Comparison of ENCODE assay signal across 12 cellular contexts in the genomic region with DNA sequence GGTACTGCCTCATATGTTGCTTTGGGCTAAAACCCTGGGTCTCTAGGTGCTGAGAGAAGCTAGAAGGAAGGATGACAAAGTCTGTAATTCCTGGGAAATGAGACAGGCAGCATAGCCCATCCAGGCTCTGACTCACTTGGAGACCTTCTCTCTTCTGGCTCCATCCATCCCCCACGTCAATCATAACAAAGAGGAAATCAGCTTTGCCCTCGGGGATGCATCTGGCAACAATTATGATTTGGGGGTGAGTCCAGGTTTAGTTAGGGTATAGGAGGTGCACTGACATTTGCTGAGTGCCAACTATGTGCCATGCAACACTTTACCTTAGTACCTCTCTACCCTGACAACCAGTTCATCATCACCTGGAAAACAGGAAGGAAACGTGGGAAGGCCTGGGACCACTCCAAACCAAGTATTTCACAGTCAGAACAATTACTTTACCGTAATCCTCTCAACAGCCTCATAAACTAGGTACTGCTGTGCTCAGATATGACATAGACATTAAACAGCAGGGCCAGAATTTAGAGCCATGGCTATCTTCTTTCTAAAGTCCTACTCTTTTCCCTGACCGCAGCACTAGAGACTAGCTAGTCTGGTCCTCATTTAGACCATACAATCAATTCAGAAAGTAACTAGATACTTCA. TPM values are rescaled to one million over a fixed set of nuclear protein-coding genes. Genes with fewer than 3 reads are reported as not detected.
A peak's percentile ranks its signal among the peaks of the same experiment; 100 is the strongest.
DNase-seq lines count a peak whose midpoint lies in the region; ATAC-seq and FAIRE-seq lines count a peak whose summit lies in the region.
"Had no signal": no experiment of that assay in that cellular context is flagged by ENCODE, and none has a peak within 500 bp of the region (broad histone marks: within the 10 kb centered on the region; RNA-seq: fewer than 3 reads in every experiment).

No MANE protein-coding gene starts in this region.

- CTCF ChIA-PET in activated naive CD4-positive, alpha-beta T cell treated with anti-CD3 and anti-CD28 coated beads, Interleukin-2, amount 10 ng/mL, durations not matched to agents 7 days and 5 days (lab: Charles Lee), result interaction anchor here (1.5 to 1.9 kb wide), 3 partner anchors 9 to 157 kb away, joined by 4 to 8 read pairs (median 5); no protein-coding TSS in a partner anchor
- CTCF ChIA-PET in activated naive CD4-positive, alpha-beta T cell treated with anti-CD3 and anti-CD28 coated beads for 36 hours (lab: Charles Lee), result interaction anchor here (1.7 to 1.8 kb wide), 2 partner anchors 26 to 83 kb away, joined by 3 to 6 read pairs; no protein-coding TSS in a partner anchor

- peaks cover 45% of the 10 kb centered on the region for H3K36me3 Mint-ChIP-seq in activated naive CD4-positive, alpha-beta T cell treated with anti-CD3 and anti-CD28 coated beads, Interleukin-2, amount 10 ng/mL, durations not matched to agents 7 days and 5 days
- no peaks in the 10 kb centered on the region for H3K36me3 Mint-ChIP-seq in activated naive CD4-positive, alpha-beta T cell treated with anti-CD3 and anti-CD28 coated beads for 36 hours (ENCODE audit: low read depth)
- peaks cover 10% of the 10 kb centered on the region for H3K36me3 Mint-ChIP-seq in effector memory CD8-positive, alpha-beta T cell (ENCODE audit: insufficient read depth)
- H3K36me3 Mint-ChIP-seq: stimulated activated memory B cell treated with anti-CD40 and anti-IgM and Interleukin-4, amounts not matched to agents 10 μg/mL and 1 μg/mL and 100 μg/mL, for 72 hours had no signal

- FAIRE-seq in urothelium cell line (lab: Jason Lieb, UNC), result peak; percentile 35

- no peak for ATAC-seq in effector memory CD8-positive, alpha-beta T cell (replicated peaks)
- ATAC-seq in esophagus mucosa, result no peak
- ATAC-seq: stimulated activated memory B cell treated with anti-CD40 and anti-IgM and Interleukin-4, amounts not matched to agents 10 μg/mL and 1 μg/mL and 100 μg/mL, for 72 hours had no signal

- peaks cover 77% of the 10 kb centered on the region for H3K4me1 Mint-ChIP-seq in activated naive CD4-positive, alpha-beta T cell treated with anti-CD3 and anti-CD28 coated beads, Interleukin-2, amount 10 ng/mL, durations not matched to agents 7 days and 5 days
- H3K4me1 Mint-ChIP-seq in activated naive CD4-positive, alpha-beta T cell treated with anti-CD3 and anti-CD28 coated beads for 36 hours (ENCODE audit: low read depth), result peaks cover 41% of the 10 kb centered on the region
- H3K4me1 Mint-ChIP-seq in effector memory CD8-positive, alpha-beta T cell (ENCODE audit: low read depth in 2 of 2), result peaks cover 39 to 64% of the 10 kb centered on the region in 2 donors
- H3K4me1 Mint-ChIP-seq: B cell had no signal

- H3K27ac Mint-ChIP-seq in activated naive CD4-positive, alpha-beta T cell treated with anti-CD3 and anti-CD28 coated beads, Interleukin-2, amount 10 ng/mL, durations not matched to agents 7 days and 5 days, result peak overlapping the region; percentile 97
- H3K27ac Mint-ChIP-seq in activated naive CD4-positive, alpha-beta T cell treated with anti-CD3 and anti-CD28 coated beads for 36 hours, result no peak overlapping the region
- H3K27ac Mint-ChIP-seq in effector memory CD8-positive, alpha-beta T cell, result peak overlapping the region; percentile 89 to 95
- H3K27ac Mint-ChIP-seq: B cell; progenitor cell of endocrine pancreas; stimulated activated memory B cell treated with anti-CD40 and anti-IgM and Interleukin-4, amounts not matched to agents 10 μg/mL and 1 μg/mL and 100 μg/mL, for 72 hours had no signal

- peaks cover 4% of the 10 kb centered on the region for H3K27me3 Mint-ChIP-seq in activated naive CD4-positive, alpha-beta T cell treated with anti-CD3 and anti-CD28 coated beads, Interleukin-2, amount 10 ng/mL, durations not matched to agents 7 days and 5 days
- no peaks in the 10 kb centered on the region for H3K27me3 Mint-ChIP-seq in activated naive CD4-positive, alpha-beta T cell treated with anti-CD3 and anti-CD28 coated beads for 36 hours (ENCODE audit: low read depth)
- H3K27me3 Mint-ChIP-seq in effector memory CD8-positive, alpha-beta T cell, result no peaks in the 10 kb centered on the region

- peaks cover 19% of the 10 kb centered on the region for H3K9me3 Mint-ChIP-seq in activated naive CD4-positive, alpha-beta T cell treated with anti-CD3 and anti-CD28 coated beads, Interleukin-2, amount 10 ng/mL, durations not matched to agents 7 days and 5 days
- no peaks in the 10 kb centered on the region for H3K9me3 Mint-ChIP-seq in activated naive CD4-positive, alpha-beta T cell treated with anti-CD3 and anti-CD28 coated beads for 36 hours
- no peaks in the 10 kb centered on the region for H3K9me3 Mint-ChIP-seq in effector memory CD8-positive, alpha-beta T cell

- DNase-seq in activated naive CD4-positive, alpha-beta T cell treated with anti-CD3 and anti-CD28 coated beads, Interleukin-2, amount 10 ng/mL, durations not matched to agents 7 days and 5 days, result no peak
- DNase-seq in activated naive CD4-positive, alpha-beta T cell treated with anti-CD3 and anti-CD28 coated beads for 36 hours, result no peak
- DNase-seq in NCI-H226 (peak; percentile 76), urothelium cell line (ENCODE audit: low spot score) (no peak), cerebellum (ENCODE audit: low spot score) (no peak)
- no peak for DNase-seq in effector memory CD8-positive, alpha-beta T cell
- no peak for DNase-seq in stimulated activated CD4-positive, alpha-beta T cell treated with anti-CD3 and anti-CD28 coated beads, Interleukin-2, amount 100 ng/mL, for 24 hours
- DNase-seq: NCI-H187 treated with DMSO at 0.1 percent for 48 hours had no signal

- H3K4me3 Mint-ChIP-seq in activated naive CD4-positive, alpha-beta T cell treated with anti-CD3 and anti-CD28 coated beads, Interleukin-2, amount 10 ng/mL, durations not matched to agents 7 days and 5 days, result no peak overlapping the region
- H3K4me3 Mint-ChIP-seq in activated naive CD4-positive, alpha-beta T cell treated with anti-CD3 and anti-CD28 coated beads for 36 hours, result no peak overlapping the region
- peak overlapping the region in 1 of 2 donors; percentile 85 for H3K4me3 Mint-ChIP-seq in effector memory CD8-positive, alpha-beta T cell
- H3K4me3 Mint-ChIP-seq: B cell; stimulated activated memory B cell treated with anti-CD40 and anti-IgM and Interleukin-4, amounts not matched to agents 10 μg/mL and 1 μg/mL and 100 μg/mL, for 72 hours had no signal

- intact Hi-C loops in activated naive CD4-positive, alpha-beta T cell treated with anti-CD3 and anti-CD28 coated beads for 36 hours (cut with micrococcal nuclease), result no loop called here

RNA-seq across cellular contexts. Expression of a gene that starts 39.1 kb away (rescaled TPM):
- under 1 TPM in 1 of 2 experiments, not detected in 1; 0.24 TPM for total RNA-seq in activated naive CD4-positive, alpha-beta T cell treated with anti-CD3 and anti-CD28 coated beads for 36 hours
- not detected for total RNA-seq in cerebellum
- 0.36 TPM for total RNA-seq in esophagus mucosa
- total RNA-seq: B cell, progenitor cell of endocrine pancreas had no signal

RNA-seq across cellular contexts. Expression of a gene that starts 39.3 kb away (rescaled TPM):
- not detected for total RNA-seq in activated naive CD4-positive, alpha-beta T cell treated with anti-CD3 and anti-CD28 coated beads for 36 hours
- total RNA-seq in cerebellum (not detected), esophagus mucosa (not detected)
- total RNA-seq: B cell, progenitor cell of endocrine pancreas had no signal
